Comparison of ENCODE assay signal across 20 cellular contexts in the genomic region with DNA sequence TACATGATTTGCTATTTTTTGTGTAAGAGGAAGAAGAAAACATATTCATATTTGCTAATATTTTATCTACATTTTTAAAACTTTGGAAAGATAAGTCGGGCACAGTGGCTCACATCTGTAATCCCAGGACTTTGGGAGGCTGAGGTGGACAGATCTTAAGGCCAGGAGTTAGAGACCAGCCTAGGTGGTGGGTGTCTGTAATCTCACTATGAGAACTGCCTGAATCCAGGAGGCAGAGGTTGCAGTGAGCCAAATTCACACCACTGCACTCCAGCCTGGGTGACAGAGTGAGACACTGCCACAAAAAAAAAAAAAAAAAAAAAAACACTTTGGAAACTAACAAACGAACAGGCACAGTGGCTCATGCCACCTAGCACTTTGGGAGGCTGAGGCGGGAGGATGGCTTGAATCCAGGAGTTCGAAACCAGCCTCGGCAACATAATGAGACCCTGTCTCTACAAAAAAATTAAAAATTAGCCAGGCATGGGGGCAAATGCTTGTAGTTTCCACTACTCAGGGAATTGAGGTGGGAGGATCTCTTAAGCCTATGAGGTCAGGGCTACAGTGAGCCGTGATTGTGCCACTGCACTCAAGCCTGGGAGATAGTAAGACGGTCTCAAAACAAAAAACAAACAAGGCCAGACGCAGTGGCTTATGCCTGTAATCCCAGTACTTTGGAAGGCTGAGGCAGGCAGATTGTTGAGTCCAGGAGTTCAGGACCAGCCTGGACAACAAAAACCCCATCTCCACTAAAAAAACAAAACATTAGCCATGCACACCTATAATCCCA. TPM values are rescaled to one million over a fixed set of nuclear protein-coding genes. Genes with fewer than 3 reads are reported as not detected.
DNase-seq lines count a peak whose midpoint lies in the region; ATAC-seq, FAIRE-seq and TF ChIP-seq lines count a peak whose summit lies in the region.
"Had no signal": no experiment of that assay in that cellular context is flagged by ENCODE, and none has a peak within 500 bp of the region (broad histone marks: within the 10 kb centered on the region; RNA-seq: fewer than 3 reads in every experiment).

No MANE protein-coding gene starts in this region.

- FAIRE-seq in K562 (lab: Jason Lieb, UNC): no peak
- no peak for FAIRE-seq in RCC 7860 (lab: Jason Lieb, UNC)

- no peak overlapping the region for H3K4me3 Mint-ChIP-seq in HFFc6
- H3K4me3 Mint-ChIP-seq in memory B cell: no peak overlapping the region
- H3K4me3 Mint-ChIP-seq: T-cell had no signal

- no peak for TF ChIP-seq EP300 in K562 (IDR thresholded peaks at IDR 0.05; ENCODE audit: low read length)

- no peak overlapping the region for H3K4me3 ChIP-seq in GM23248
- no peak overlapping the region for H3K4me3 ChIP-seq in K562

- peaks cover 41% of the 10 kb centered on the region for H3K4me1 ChIP-seq in GM23248 (ENCODE audit: insufficient read depth)
- no peaks in the 10 kb centered on the region; a peak in 1 of 5 replicates for H3K4me1 ChIP-seq in K562 (replicated peaks in 1 of 2; ENCODE audit: control insufficient read depth in 2 of 2, insufficient read depth in 2 of 2, low read length in 2 of 2)

- TF ChIP-seq POLR2A in K562 (conservative IDR thresholded peaks at IDR 0.05): no peak

- TF ChIP-seq CTCF in HFFc6 (IDR thresholded peaks at IDR 0.05): no peak
- no peak for TF ChIP-seq CTCF in K562 (IDR thresholded peaks at IDR 0.05 in 2 of 3, conservative IDR thresholded peaks at IDR 0.05 in 1 of 3; ENCODE audit: insufficient read depth in 2 of 3, low read depth in 1 of 3, low read length in 3 of 3)

- H3K27me3 Mint-ChIP-seq in HFFc6 (ENCODE audit: insufficient read depth) (peaks cover 5% of the 10 kb centered on the region), memory B cell (no peaks in the 10 kb centered on the region)
- H3K27me3 Mint-ChIP-seq: T-cell had no signal

- in situ Hi-C loops in GM23248 (cut with MboI): no loop called here
- in situ Hi-C loops in K562 (cut with MboI): no loop called here

- H3K27ac Mint-ChIP-seq in HFFc6: peak overlapping the region; percentile 46; the same call in 1 of the 2 replicates
- H3K27ac Mint-ChIP-seq in memory B cell: peak overlapping the region; percentile 57

- POLR2A ChIA-PET in K562 (lab: Yijun Ruan, JAX): interaction anchor here (1.3 kb wide), 1 partner anchor 21 kb away, joined by 4 read pairs; no protein-coding TSS in a partner anchor

- H3K36me3 Mint-ChIP-seq in HFFc6 (ENCODE audit: low read depth): peaks cover 61% of the 10 kb centered on the region
- H3K36me3 Mint-ChIP-seq in memory B cell: peaks cover 6% of the 10 kb centered on the region

- peak; percentile 78 for ATAC-seq in K562
- ATAC-seq in memory B cell (ENCODE audit: low read depth): no peak
- no peak for ATAC-seq in HG02610 (IDR thresholded peaks at IDR 0.05; ENCODE audit: unreplicated experiment)
- ATAC-seq: SK-N-SH treated with all-trans-retinoic acid at 6 μM for 48 hours, T-cell had no signal

- no peaks in the 10 kb centered on the region for H3K27me3 ChIP-seq in GM23248 (replicated peaks; ENCODE audit: insufficient read depth)
- no peaks in the 10 kb centered on the region for H3K27me3 ChIP-seq in K562 (ENCODE audit: control insufficient read depth in 2 of 2, insufficient read depth in 2 of 2, low read length in 2 of 2)

- DNase-seq in GM23248 (no peak), HFFc6 (no peak), K562 (ENCODE audit: extremely low read depth in 1 of 4, low spot score in 3 of 4) (peak in 1 of 4 experiments; percentile 12), memory B cell (ENCODE audit: low spot score in 2 of 2) (no peak), RCC 7860 (ENCODE audit: low spot score) (no peak), cerebellar cortex (ENCODE audit: low spot score) (no peak), HPDE6-E6E7 (ENCODE audit: extremely low spot score) (no peak)
- DNase-seq: ACHN, C1 segment of cervical spinal cord, DND-41, MM.1S, NCI-H1092 treated with DMSO at 0.1 percent for 48 hours, NCI-H1694 treated with DMSO at 0.1 percent for 48 hours, NCI-H510A, NCI-H748 treated with DMSO at 0.1 percent for 48 hours, RPMI8226, SIG-M5, T-cell had no signal

- BruUV-seq in K562 (replicated peaks; lab: Mats Ljungman, UMichigan): no TSS peak

- no peak for TF ChIP-seq RAD21 in K562 (CRISPR knock-in tag; conservative IDR thresholded peaks at IDR 0.05 in 1 of 2, IDR thresholded peaks at IDR 0.05 in 1 of 2)

- peak overlapping the region; percentile 34 for H3K27ac ChIP-seq in GM23248
- H3K27ac ChIP-seq in K562 (ENCODE audit: extremely low read depth, low read depth, low read length): no peak overlapping the region

- no peak overlapping the region for H3K9ac ChIP-seq in GM23248
- H3K9ac ChIP-seq in K562 (ENCODE audit: insufficient read depth in 1 of 2, low read depth in 2 of 2, low read length in 2 of 2): no peak overlapping the region; a peak in 1 of 4 replicates

- intact Hi-C loops in K562 (cut with micrococcal nuclease): no loop called here

- H3K79me2 ChIP-seq in GM23248 (ENCODE audit: insufficient read depth) (peaks cover 100% of the 10 kb centered on the region), K562 (ENCODE audit: control insufficient read depth, insufficient read depth, low read length) (no peaks in the 10 kb centered on the region)

- no peak overlapping the region for H2AFZ ChIP-seq in GM23248
- no peak overlapping the region for H2AFZ ChIP-seq in K562 (ENCODE audit: low read depth, low read length)

- H3K4me2 ChIP-seq in GM23248 (ENCODE audit: unreplicated experiment) (no peak overlapping the region), K562 (ENCODE audit: insufficient read depth, low read length) (no peak overlapping the region)

- no peaks in the 10 kb centered on the region for H3K9me1 ChIP-seq in K562 (ENCODE audit: control insufficient read depth, insufficient read depth, low read length)

- no peaks in the 10 kb centered on the region for H3K9me3 ChIP-seq in GM23248 (ENCODE audit: low read depth)
- no peaks in the 10 kb centered on the region for H3K9me3 ChIP-seq in K562 (replicated peaks; ENCODE audit: control insufficient read depth, insufficient read depth, low read depth, low read length)

- H3K9me2 ChIP-seq in GM23248 (ENCODE audit: insufficient read depth): no peaks in the 10 kb centered on the region

- H4K20me1 ChIP-seq in GM23248 (ENCODE audit: insufficient read depth) (peaks cover 5% of the 10 kb centered on the region; the same call in 1 of the 2 replicates), K562 (replicated peaks; ENCODE audit: control insufficient read depth, insufficient read depth, low read length) (no peaks in the 10 kb centered on the region)

- 92 to 93% methylated on average over 8 of the region's 8 CpGs for WGBS in GM23248 (ENCODE audit: low coverage in 1 of 2, low lambda C conversion rate in 2 of 2, missing lambda C conversion rate in 2 of 2), 2 experiments
- 42% methylated on average over 7 of the region's 8 CpGs for WGBS in K562 (ENCODE audit: insufficient coverage, low coverage, missing lambda C conversion rate)

- H3K36me3 ChIP-seq in GM23248 (ENCODE audit: low read depth) (peaks cover 55% of the 10 kb centered on the region), K562 (ENCODE audit: control insufficient read depth, insufficient read depth, low read length) (no peaks in the 10 kb centered on the region; the same call in 2 of the 3 replicates)

- H3K9me3 Mint-ChIP-seq in HFFc6: no peaks in the 10 kb centered on the region
- H3K9me3 Mint-ChIP-seq in memory B cell: no peaks in the 10 kb centered on the region
- H3K9me3 Mint-ChIP-seq: T-cell had no signal

- peaks cover 91% of the 10 kb centered on the region for H3F3A ChIP-seq in GM23248 (ENCODE audit: insufficient read depth)

- peaks cover 84% of the 10 kb centered on the region for H3K4me1 Mint-ChIP-seq in HFFc6 (ENCODE audit: low read depth)
- peaks cover 30% of the 10 kb centered on the region for H3K4me1 Mint-ChIP-seq in memory B cell

- CTCF ChIA-PET in K562 (lab: Yijun Ruan, JAX; ENCODE audit: low intra/inter-chr PET ratio): interaction anchor here (0.6 kb wide), 1 partner anchor 298 kb away, joined by 3 read pairs; no protein-coding TSS in a partner anchor

RNA-seq across cellular contexts. Expression of gene HERC4, which starts 25.6 kb away (rescaled TPM):
- total RNA-seq in GM23248 (2014; rRNA removed; shearing (Covaris generic)): 228 and 289 TPM in 2 replicates
- polyA plus RNA-seq in GM23248 (2016; fragmentation: Nextera tagmentation; extraction: Ambion mirVana): 116 and 127 TPM in 2 replicates
- total RNA-seq in HFFc6 (2021; fragmentation: NEBNext Ultra II Directional; extraction: Animal tissue kit (Norgen Biotek cat#: 25700)): 100 to 1,000 TPM; 220 to 297 (median 279) TPM
- 62.0 and 186 TPM in 2 replicates for total RNA-seq in K562 (2011; cell fraction: chromatin; rRNA removed; ENCODE audit: low replicate concordance)
- 26.7 and 30.8 TPM in 2 replicates for total RNA-seq in K562 (2011; cell fraction: nucleolus; rRNA removed)
- 81.7 and 136 TPM in 2 replicates for total RNA-seq in K562 (2011; cell fraction: nucleoplasm; rRNA removed)
- total RNA-seq in K562 (2014; rRNA removed): 15.8 and 17.5 TPM in 2 replicates
- total RNA-seq in K562 (2014; rRNA removed; fragmentation: Illumina TruSeq; extraction: Trizol): 33.5 and 40.5 TPM in 2 replicates
- 27.1 and 30.6 TPM in 2 replicates for total RNA-seq in K562 (2015; rRNA removed; fragmentation: Illumina TruSeq; extraction: Trizol)
- total RNA-seq in K562 (2021): 26.3 and 29.8 TPM in 2 replicates
- 22.5 and 25.6 TPM in 2 replicates for polyA plus RNA-seq in K562 (2011; rRNA removed)
- polyA plus RNA-seq in K562 (2011; cell fraction: cytosol; rRNA removed): 3.8 and 9.3 TPM in 2 replicates
- 18.5 and 25.6 TPM in 2 replicates for polyA plus RNA-seq in K562 (2011; cell fraction: nucleus; rRNA removed)
- polyA plus RNA-seq in K562 (2012): 20.8 and 24.5 TPM in 2 replicates
- polyA plus RNA-seq in K562 (2014; fragmentation: Illumina TruSeq; extraction: Trizol): 18.6 and 22.8 TPM in 2 replicates
- 10 to 100 TPM; 12.5 to 17.4 TPM for polyA plus RNA-seq in K562 (2014; fragmentation: Nextera tagmentation; extraction: Ambion mirVana)
- polyA plus RNA-seq in K562 (2014; rRNA removed): 17.2 and 22.5 TPM in 2 replicates
- 45.3 and 52.7 TPM in 2 replicates for polyA minus RNA-seq in K562 (2011; rRNA and poly(A)+ RNA removed)
- polyA minus RNA-seq in K562 (2011; cell fraction: cytosol; rRNA and poly(A)+ RNA removed): 11.3 and 14.3 TPM in 2 replicates
- polyA minus RNA-seq in K562 (2011; cell fraction: nucleus; rRNA and poly(A)+ RNA removed): 26.0 and 42.8 TPM in 2 replicates

RNA-seq across cellular contexts. Expression of gene MYPN, which starts 59.8 kb away (rescaled TPM):
- total RNA-seq in GM23248 (2014; rRNA removed; shearing (Covaris generic)): 14.5 and 20.0 TPM in 2 replicates
- polyA plus RNA-seq in GM23248 (2016; fragmentation: Nextera tagmentation; extraction: Ambion mirVana): 8.8 and 9.2 TPM in 2 replicates
- total RNA-seq in HFFc6 (2021; fragmentation: NEBNext Ultra II Directional; extraction: Animal tissue kit (Norgen Biotek cat#: 25700)): 10 to 100 TPM; 70.3 to 89.1 (median 80.1) TPM
- total RNA-seq in K562 (2011; cell fraction: chromatin; rRNA removed; ENCODE audit: low replicate concordance): not detected in 2 replicates
- total RNA-seq in K562 (2011; cell fraction: nucleolus; rRNA removed): not detected in 2 replicates
- total RNA-seq in K562 (2011; cell fraction: nucleoplasm; rRNA removed): not detected in 2 replicates
- not detected in 2 replicates for total RNA-seq in K562 (2014; rRNA removed)
- not detected in 2 replicates for total RNA-seq in K562 (2014; rRNA removed; fragmentation: Illumina TruSeq; extraction: Trizol)
- not detected in 2 replicates for total RNA-seq in K562 (2015; rRNA removed; fragmentation: Illumina TruSeq; extraction: Trizol)
- total RNA-seq in K562 (2021): not detected in 2 replicates
- polyA plus RNA-seq in K562 (2011; rRNA removed): not detected in 2 replicates
- not detected in 2 replicates for polyA plus RNA-seq in K562 (2011; cell fraction: cytosol; rRNA removed)
- not detected in 2 replicates for polyA plus RNA-seq in K562 (2011; cell fraction: nucleus; rRNA removed)
- not detected in 2 replicates for polyA plus RNA-seq in K562 (2012)
- polyA plus RNA-seq in K562 (2014; fragmentation: Illumina TruSeq; extraction: Trizol): not detected in 2 replicates
- polyA plus RNA-seq in K562 (2014; fragmentation: Nextera tagmentation; extraction: Ambion mirVana): not detected
- not detected in 2 replicates for polyA plus RNA-seq in K562 (2014; rRNA removed)
- polyA minus RNA-seq in K562 (2011; rRNA and poly(A)+ RNA removed): not detected in 2 replicates
- 0.48 and 0.73 TPM in 2 replicates for polyA minus RNA-seq in K562 (2011; cell fraction: cytosol; rRNA and poly(A)+ RNA removed)
- 0.11 TPM in 1 of 2 replicates, not detected in the other for polyA minus RNA-seq in K562 (2011; cell fraction: nucleus; rRNA and poly(A)+ RNA removed)
- total RNA-seq: T-cell had no signal

Comparison
In these comparisons a context has a peak if more than half of its experiments do, and no peak if none do; other contexts are left out.
1. RNA of gene MYPN, which starts 59.8 kb away (total RNA-seq): 70.3 to 89.1 TPM in HFFc6 and 14.5 to 20.0 TPM in GM23248; not detected in K562; every median in the first group is over 10 times any median in the second.